Comparison of ENCODE assay signal across 13 cellular contexts in the genomic region with DNA sequence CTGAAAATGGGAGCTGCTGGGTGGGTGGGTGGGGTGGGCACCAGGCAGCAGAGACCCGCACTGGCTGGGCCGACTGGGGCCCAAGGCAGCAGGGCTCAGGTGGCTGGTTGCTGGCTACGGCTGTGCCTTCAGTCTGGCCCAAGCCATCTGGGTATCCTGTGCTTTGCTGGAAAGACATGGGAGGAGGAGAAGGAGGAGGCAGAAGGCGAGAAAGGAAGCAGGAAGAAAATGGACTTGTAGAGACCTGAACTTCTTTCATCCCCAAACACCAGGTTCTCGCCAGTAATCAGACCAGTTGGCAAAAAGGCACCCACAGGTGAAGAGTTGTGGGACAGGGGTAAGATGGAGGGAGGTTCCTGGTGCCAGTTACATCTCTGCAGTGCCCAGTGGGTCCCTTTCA.
"Had no signal": no experiment of that assay in that cellular context is flagged by ENCODE, and none has a peak within 500 bp of the region (broad histone marks: within the 10 kb centered on the region; RNA-seq: fewer than 3 reads in every experiment).

No MANE protein-coding gene starts in this region.

- H3K27ac Mint-ChIP-seq: activated CD8-positive, alpha-beta T cell treated with anti-CD3 and anti-CD28 coated beads, Interleukin-2, amount 10 ng/mL, durations not matched to agents 7 days and 5 days; activated naive CD4-positive, alpha-beta T cell treated with anti-CD3 and anti-CD28 coated beads, Interleukin-2, amount 10 ng/mL, durations not matched to agents 7 days and 5 days; WTC11 had no signal

- FAIRE-seq: small intestine had no signal

- H3K36me3 ChIP-seq: stomach, uterus had no signal

- H3K9me3 ChIP-seq: stomach, uterus had no signal

- H3K4me3 ChIP-seq: lung, stomach, uterus had no signal

- H3K4me3 Mint-ChIP-seq: activated CD8-positive, alpha-beta T cell treated with anti-CD3 and anti-CD28 coated beads, Interleukin-2, amount 10 ng/mL, durations not matched to agents 7 days and 5 days; activated naive CD4-positive, alpha-beta T cell treated with anti-CD3 and anti-CD28 coated beads, Interleukin-2, amount 10 ng/mL, durations not matched to agents 7 days and 5 days; T-cell; WTC11 had no signal

- ATAC-seq: activated CD8-positive, alpha-beta T cell treated with anti-CD3 and anti-CD28 coated beads, Interleukin-2, amount 10 ng/mL, durations not matched to agents 7 days and 5 days; left cardiac atrium; T-cell had no signal

- H3K9me3 Mint-ChIP-seq: activated naive CD4-positive, alpha-beta T cell treated with anti-CD3 and anti-CD28 coated beads, Interleukin-2, amount 10 ng/mL, durations not matched to agents 7 days and 5 days; T-cell; WTC11 had no signal

- DNase-seq: activated CD4-positive, alpha-beta T cell treated with anti-CD3 and anti-CD28 coated beads for 48 hours; activated CD8-positive, alpha-beta memory T cell treated with anti-CD3 and anti-CD28 coated beads, Interleukin-2, amount 50 U/mL, for 48 hours; activated CD8-positive, alpha-beta T cell treated with anti-CD3 and anti-CD28 coated beads, Interleukin-2, amount 10 ng/mL, durations not matched to agents 7 days and 5 days; activated naive CD4-positive, alpha-beta T cell treated with anti-CD3 and anti-CD28 coated beads, Interleukin-2, amount 10 ng/mL, durations not matched to agents 7 days and 5 days; dermis blood vessel endothelial cell; hypothalamus; left cardiac atrium; small intestine; stomach; T-cell; uterus had no signal

- H3K27me3 ChIP-seq: uterus had no signal

- H3K27ac ChIP-seq: stomach, uterus had no signal

- H3K4me1 ChIP-seq: uterus had no signal

- H3K36me3 Mint-ChIP-seq: activated naive CD4-positive, alpha-beta T cell treated with anti-CD3 and anti-CD28 coated beads, Interleukin-2, amount 10 ng/mL, durations not matched to agents 7 days and 5 days; T-cell; WTC11 had no signal
